In the genomic region with DNA sequence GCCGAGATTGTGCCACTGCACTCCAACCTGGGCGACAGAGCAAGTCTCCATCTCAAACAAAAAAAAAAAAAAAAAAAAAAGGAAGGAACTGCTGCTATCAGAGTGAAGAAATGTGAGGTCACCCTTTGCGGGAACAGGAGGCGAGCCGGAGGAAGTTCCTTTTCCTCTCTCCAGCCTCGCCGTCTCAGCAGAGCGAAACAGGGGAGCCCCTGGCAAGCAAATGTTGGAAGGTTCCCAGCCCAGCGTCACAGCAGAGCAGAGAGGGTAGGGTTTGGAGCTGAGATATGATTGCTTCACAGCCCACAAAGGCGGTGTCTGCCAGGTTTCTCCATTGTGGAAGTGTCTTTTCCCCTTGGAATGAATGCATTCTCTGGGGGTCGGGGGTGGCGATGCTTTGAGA, we compare ENCODE assay signal across 2 cellular contexts.
TF ChIP-seq lines count a peak whose summit lies in the region.

No MANE protein-coding gene starts in this region.

TF ChIP-seq in liver, 16 proteins besides CTCF, POLR2A, EP300 and RAD21:
- TF ChIP-seq NR2F2 (IDR thresholded peaks at IDR 0.05) (peak; percentile 54), RXRA (IDR thresholded peaks at IDR 0.05) (no peak), JUND (IDR thresholded peaks at IDR 0.05) (no peak), SP1 (IDR thresholded peaks at IDR 0.05) (peak; percentile 15), GABPA (IDR thresholded peaks at IDR 0.05 in 1 of 2, conservative IDR thresholded peaks at IDR 0.05 in 1 of 2) (peak in 1 of 2 donors; percentile 8), HNF4A (conservative IDR thresholded peaks at IDR 0.05) (no peak)

TF ChIP-seq in HepG2, 621 proteins besides CTCF, POLR2A, EP300 and RAD21:
- TF ChIP-seq SSRP1 (CRISPR knock-in tag; IDR thresholded peaks at IDR 0.05) (no peak), HNRNPLL (IDR thresholded peaks at IDR 0.05; ENCODE audit: low read depth, low read length, poor library complexity, severe bottlenecking) (no peak), ZNF552 (CRISPR knock-in tag; IDR thresholded peaks at IDR 0.05; ENCODE audit: borderline replicate concordance) (no peak)
